In the genomic region with DNA sequence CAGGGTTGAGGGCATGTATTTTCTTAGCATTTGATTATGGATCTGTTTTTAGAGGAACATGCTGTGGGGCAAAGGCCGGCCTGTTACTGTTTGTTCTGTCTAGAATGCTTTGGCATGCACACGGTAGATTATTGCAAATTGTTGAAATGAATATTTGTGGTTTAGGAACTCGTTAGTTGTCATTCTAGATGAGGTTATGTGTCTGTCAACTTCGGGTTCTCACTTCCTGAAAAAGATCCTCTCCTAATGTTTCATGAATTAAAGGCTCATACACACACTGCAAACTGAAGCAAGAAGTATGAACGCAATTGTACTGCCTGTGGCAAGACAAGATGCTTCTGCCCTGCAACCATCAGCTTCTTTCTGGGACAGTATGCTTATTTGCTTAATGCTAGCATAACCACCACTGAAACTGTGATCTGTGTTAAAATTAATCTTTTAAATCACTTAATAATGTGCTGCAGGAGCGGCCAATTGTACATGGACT, we compare ENCODE assay signal across 8 cellular contexts.
DNase-seq lines count a peak whose midpoint lies in the region; ATAC-seq and TF ChIP-seq lines count a peak whose summit lies in the region.

No MANE protein-coding gene starts in this region.

- peaks cover 17% of the 10 kb centered on the region for H3K9me3 Mint-ChIP-seq in activated CD8-positive, alpha-beta memory T cell treated with anti-CD3 and anti-CD28 coated beads, Interleukin-2, amount 10 ng/mL, durations not matched to agents 7 days and 5 days (ENCODE audit: low read depth)
- peaks cover 3 to 8% of the 10 kb centered on the region in 2 donors for H3K9me3 Mint-ChIP-seq in activated naive CD4-positive, alpha-beta T cell treated with anti-CD3 and anti-CD28 coated beads, Interleukin-2, amount 50 U/mL, for 72 hours

- H3K4me3 ChIP-seq in ACC112 (ENCODE audit: low read depth, low read length) (no peak overlapping the region), upper lobe of left lung (no peak overlapping the region)

- no peak for TF ChIP-seq EP300 in upper lobe of left lung (IDR thresholded peaks at IDR 0.05)

- no peak for TF ChIP-seq POLR2A in upper lobe of left lung (IDR thresholded peaks at IDR 0.05)

- no peaks in the 10 kb centered on the region for H3K9me3 ChIP-seq in upper lobe of left lung

- H3K27me3 Mint-ChIP-seq in activated CD8-positive, alpha-beta memory T cell treated with anti-CD3 and anti-CD28 coated beads, Interleukin-2, amount 10 ng/mL, durations not matched to agents 7 days and 5 days, result no peaks in the 10 kb centered on the region

- 42 to 52% methylated on average over 6 of the region's 6 CpGs for WGBS in upper lobe of left lung, 2 donors

- H3K36me3 ChIP-seq in ACC112 (ENCODE audit: insufficient read depth, low read length) (no peaks in the 10 kb centered on the region), upper lobe of left lung (no peaks in the 10 kb centered on the region)

- H3K27ac Mint-ChIP-seq in activated CD8-positive, alpha-beta memory T cell treated with anti-CD3 and anti-CD28 coated beads, Interleukin-2, amount 10 ng/mL, durations not matched to agents 7 days and 5 days, result no peak overlapping the region
- no peak overlapping the region for H3K27ac Mint-ChIP-seq in activated naive CD4-positive, alpha-beta T cell treated with anti-CD3 and anti-CD28 coated beads, Interleukin-2, amount 50 U/mL, for 72 hours

- no peaks in the 10 kb centered on the region for H3K79me2 ChIP-seq in ACC112 (ENCODE audit: control insufficient read depth, insufficient read depth, low read length, unreplicated experiment)

- ATAC-seq in GM19455 (IDR thresholded peaks at IDR 0.05; ENCODE audit: unreplicated experiment) (peak; percentile 76), HG03442 (IDR thresholded peaks at IDR 0.05; ENCODE audit: unreplicated experiment) (peak; percentile 76), upper lobe of left lung (ENCODE audit: low FRiP score in 2 of 2) (peak; percentile 46 to 80)
- ATAC-seq in activated CD8-positive, alpha-beta memory T cell treated with anti-CD3 and anti-CD28 coated beads, Interleukin-2, amount 10 ng/mL, durations not matched to agents 7 days and 5 days, result no peak
- ATAC-seq in activated naive CD4-positive, alpha-beta T cell treated with anti-CD3 and anti-CD28 coated beads, Interleukin-2, amount 50 U/mL, for 72 hours, result no peak

- no peaks in the 10 kb centered on the region for H3K4me1 Mint-ChIP-seq in activated CD8-positive, alpha-beta memory T cell treated with anti-CD3 and anti-CD28 coated beads, Interleukin-2, amount 10 ng/mL, durations not matched to agents 7 days and 5 days

- TF ChIP-seq CTCF in upper lobe of left lung (IDR thresholded peaks at IDR 0.05), result no peak

- H3K4me3 Mint-ChIP-seq in activated CD8-positive, alpha-beta memory T cell treated with anti-CD3 and anti-CD28 coated beads, Interleukin-2, amount 10 ng/mL, durations not matched to agents 7 days and 5 days, result no peak overlapping the region

- peak overlapping the region; percentile 50 for H2AFZ ChIP-seq in ACC112 (ENCODE audit: low read length, unreplicated experiment)

- DNase-seq in astrocyte of the hippocampus (ENCODE audit: low read depth, low spot score), result peak; percentile 29
- no peak for DNase-seq in upper lobe of left lung
- no peak for DNase-seq in activated CD8-positive, alpha-beta memory T cell treated with anti-CD3 and anti-CD28 coated beads, Interleukin-2, amount 10 ng/mL, durations not matched to agents 7 days and 5 days
- DNase-seq in activated naive CD4-positive, alpha-beta T cell treated with anti-CD3 and anti-CD28 coated beads, Interleukin-2, amount 50 U/mL, for 72 hours (ENCODE audit: low spot score in 2 of 2), result no peak
- DNase-seq in activated CD8-positive, alpha-beta memory T cell treated with anti-CD3 and anti-CD28 coated beads, Interleukin-2, amount 50 U/mL, for 48 hours, result no peak

- CTCF ChIA-PET in activated CD8-positive, alpha-beta memory T cell treated with anti-CD3 and anti-CD28 coated beads, Interleukin-2, amount 10 ng/mL, durations not matched to agents 7 days and 5 days (lab: Charles Lee), result no interaction called here

- H3K27me3 ChIP-seq in ACC112 (ENCODE audit: insufficient read depth, low read length), result no peaks in the 10 kb centered on the region
- H3K27me3 ChIP-seq in upper lobe of left lung, result no peaks in the 10 kb centered on the region

- no peaks in the 10 kb centered on the region for H3K36me3 Mint-ChIP-seq in activated CD8-positive, alpha-beta memory T cell treated with anti-CD3 and anti-CD28 coated beads, Interleukin-2, amount 10 ng/mL, durations not matched to agents 7 days and 5 days
- H3K36me3 Mint-ChIP-seq in activated naive CD4-positive, alpha-beta T cell treated with anti-CD3 and anti-CD28 coated beads, Interleukin-2, amount 50 U/mL, for 72 hours, result no peaks in the 10 kb centered on the region

- H3K27ac ChIP-seq in ACC112 (ENCODE audit: low read depth, low read length), result no peak overlapping the region
- peak overlapping the region in 3 of 4 donors; percentile 8 to 43 (median 20) for H3K27ac ChIP-seq in upper lobe of left lung

- peaks cover 35% of the 10 kb centered on the region for H3K4me1 ChIP-seq in ACC112 (ENCODE audit: control insufficient read depth, insufficient read depth, low read length, unreplicated experiment)
- H3K4me1 ChIP-seq in upper lobe of left lung, result peaks cover 4 to 20% (median 8%) of the 10 kb centered on the region in 4 donors

Comparison
In these comparisons a context has a peak if more than half of its experiments do, and no peak if none do; other contexts are left out.
1. ATAC-seq: peak in GM19455 (single experiment), HG03442 (single experiment) and upper lobe of left lung (2 of 2); none in activated CD8-positive, alpha-beta memory T cell treated with anti-CD3 and anti-CD28 coated beads, Interleukin-2, amount 10 ng/mL, durations not matched to agents 7 days and 5 days (single experiment) and activated naive CD4-positive, alpha-beta T cell treated with anti-CD3 and anti-CD28 coated beads, Interleukin-2, amount 50 U/mL, for 72 hours (0 of 2).